1 cellular context compared by ENCODE assay signal in the genomic region with DNA sequence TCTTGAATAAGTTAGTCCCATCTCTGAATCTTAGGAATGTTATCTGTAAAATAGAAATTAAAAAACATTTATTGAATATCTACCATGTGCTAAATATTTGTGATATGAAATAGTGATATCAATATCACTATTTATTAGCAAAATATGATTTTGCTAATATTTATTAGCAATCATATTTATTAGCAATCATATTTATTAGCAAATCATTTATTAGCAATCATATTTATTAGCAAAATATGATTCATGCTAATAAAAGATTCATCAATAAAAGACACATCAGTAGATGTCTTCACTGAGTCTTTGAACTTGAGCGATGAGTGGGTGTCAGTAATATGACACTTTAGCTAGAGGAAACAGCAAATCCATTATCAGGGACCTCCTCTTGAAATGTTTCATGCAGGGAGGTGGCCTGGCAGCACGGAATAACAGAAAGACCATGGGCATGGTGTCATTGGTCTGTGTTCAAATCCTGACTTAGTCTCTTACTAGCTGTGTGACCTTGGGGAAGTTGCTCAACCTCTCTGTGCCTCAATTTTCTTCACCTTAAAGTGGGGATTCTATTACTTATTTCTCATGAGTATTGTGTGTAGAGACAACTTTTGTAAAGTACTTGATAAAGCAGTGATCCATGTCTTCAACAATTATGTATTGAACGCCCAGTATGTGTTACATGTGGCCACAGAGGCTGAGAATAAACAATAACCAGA.
TF ChIP-seq lines count a peak whose summit lies in the region.

No MANE protein-coding gene starts in this region.

TF ChIP-seq in K562, 482 proteins besides CTCF, POLR2A, EP300 and RAD21 (continued from another document):
- no peak for TF ChIP-seq ZBTB40 (IDR thresholded peaks at IDR 0.05)
- TF ChIP-seq ZBTB40 (CRISPR knock-in tag; IDR thresholded peaks at IDR 0.05) = no peak
- no peak for TF ChIP-seq TBP (optimal IDR thresholded peaks at IDR 0.05; ENCODE audit: low read depth, low read length)
- TF ChIP-seq CTBP1 (IDR thresholded peaks at IDR 0.05; ENCODE audit: borderline replicate concordance) = no peak
- no peak for TF ChIP-seq CREB1 (IDR thresholded peaks at IDR 0.05)
- no peak for TF ChIP-seq CREB1 (CRISPR knock-in tag; IDR thresholded peaks at IDR 0.05)
- TF ChIP-seq TAL1 (IDR thresholded peaks at IDR 0.05) = no peak
- no peak for TF ChIP-seq U2AF2 (optimal IDR thresholded peaks at IDR 0.05; ENCODE audit: low read depth, low read length)
- no peak for TF ChIP-seq RBM14 (IDR thresholded peaks at IDR 0.05; ENCODE audit: borderline replicate concordance, insufficient read depth, low read depth, low read length)
- TF ChIP-seq DPF2 (IDR thresholded peaks at IDR 0.05) = no peak
- TF ChIP-seq ETV6 (IDR thresholded peaks at IDR 0.05; ENCODE audit: borderline replicate concordance in 1 of 2, low read depth in 2 of 2, low read length in 1 of 2) = no peak
- peak; percentile 76; the same call in 1 of the 2 replicates for TF ChIP-seq ETV6 (CRISPR knock-in tag; IDR thresholded peaks at IDR 0.05; ENCODE audit: borderline replicate concordance)
- no peak for TF ChIP-seq RNF2 (IDR thresholded peaks at IDR 0.05)
- no peak for TF ChIP-seq POLR2AphosphoS2 (IDR thresholded peaks at IDR 0.05; ENCODE audit: low read length)
- no peak for TF ChIP-seq ZNF512 (tag; IDR thresholded peaks at IDR 0.05)
- TF ChIP-seq JUN (IDR thresholded peaks at IDR 0.05; ENCODE audit: borderline replicate concordance, low read depth, low read length) = no peak
- TF ChIP-seq JUN (CRISPR knock-in tag; IDR thresholded peaks at IDR 0.05; ENCODE audit: borderline replicate concordance) = no peak
- TF ChIP-seq ZNF184 (CRISPR knock-in tag; IDR thresholded peaks at IDR 0.05) = no peak
- TF ChIP-seq ZKSCAN3 (CRISPR knock-in tag; IDR thresholded peaks at IDR 0.05) = no peak
- TF ChIP-seq ZNF212 (CRISPR knock-in tag; IDR thresholded peaks at IDR 0.05) = no peak
- TF ChIP-seq RBM25 (IDR thresholded peaks at IDR 0.05; ENCODE audit: low read depth, low read length, severe bottlenecking) = peak; percentile 96
- TF ChIP-seq MCM7 (IDR thresholded peaks at IDR 0.05) = peak in 1 of 2 experiments; percentile 55; a peak in 1 of 4 replicates
- TF ChIP-seq, protein P1, sequence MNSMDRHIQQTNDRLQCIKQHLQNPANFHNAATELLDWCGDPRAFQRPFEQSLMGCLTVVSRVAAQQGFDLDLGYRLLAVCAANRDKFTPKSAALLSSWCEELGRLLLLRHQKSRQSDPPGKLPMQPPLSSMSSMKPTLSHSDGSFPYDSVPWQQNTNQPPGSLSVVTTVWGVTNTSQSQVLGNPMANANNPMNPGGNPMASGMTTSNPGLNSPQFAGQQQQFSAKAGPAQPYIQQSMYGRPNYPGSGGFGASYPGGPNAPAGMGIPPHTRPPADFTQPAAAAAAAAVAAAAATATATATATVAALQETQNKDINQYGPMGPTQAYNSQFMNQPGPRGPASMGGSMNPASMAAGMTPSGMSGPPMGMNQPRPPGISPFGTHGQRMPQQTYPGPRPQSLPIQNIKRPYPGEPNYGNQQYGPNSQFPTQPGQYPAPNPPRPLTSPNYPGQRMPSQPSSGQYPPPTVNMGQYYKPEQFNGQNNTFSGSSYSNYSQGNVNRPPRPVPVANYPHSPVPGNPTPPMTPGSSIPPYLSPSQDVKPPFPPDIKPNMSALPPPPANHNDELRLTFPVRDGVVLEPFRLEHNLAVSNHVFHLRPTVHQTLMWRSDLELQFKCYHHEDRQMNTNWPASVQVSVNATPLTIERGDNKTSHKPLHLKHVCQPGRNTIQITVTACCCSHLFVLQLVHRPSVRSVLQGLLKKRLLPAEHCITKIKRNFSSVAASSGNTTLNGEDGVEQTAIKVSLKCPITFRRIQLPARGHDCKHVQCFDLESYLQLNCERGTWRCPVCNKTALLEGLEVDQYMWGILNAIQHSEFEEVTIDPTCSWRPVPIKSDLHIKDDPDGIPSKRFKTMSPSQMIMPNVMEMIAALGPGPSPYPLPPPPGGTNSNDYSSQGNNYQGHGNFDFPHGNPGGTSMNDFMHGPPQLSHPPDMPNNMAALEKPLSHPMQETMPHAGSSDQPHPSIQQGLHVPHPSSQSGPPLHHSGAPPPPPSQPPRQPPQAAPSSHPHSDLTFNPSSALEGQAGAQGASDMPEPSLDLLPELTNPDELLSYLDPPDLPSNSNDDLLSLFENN (IDR thresholded peaks at IDR 0.05; ENCODE audit: low read depth in 2 of 2, low read length in 2 of 2) = no peak
- TF ChIP-seq PHTF2 (CRISPR knock-in tag; IDR thresholded peaks at IDR 0.05) = no peak
- TF ChIP-seq HBP1 (CRISPR knock-in tag; IDR thresholded peaks at IDR 0.05) = no peak
- no peak for TF ChIP-seq SIN3A (IDR thresholded peaks at IDR 0.05; ENCODE audit: borderline replicate concordance in 2 of 2, control insufficient read depth in 1 of 2, low read depth in 2 of 2, low read length in 2 of 2)
- peak; percentile 97 for TF ChIP-seq DACH1 (IDR thresholded peaks at IDR 0.05; ENCODE audit: partially characterized antibody)
- no peak for TF ChIP-seq STAG1 (CRISPR knock-in tag; IDR thresholded peaks at IDR 0.05; ENCODE audit: borderline replicate concordance)
- TF ChIP-seq RBM22 (IDR thresholded peaks at IDR 0.05; ENCODE audit: low read depth, low read length, poor library complexity, severe bottlenecking) = no peak
- TF ChIP-seq CREM (IDR thresholded peaks at IDR 0.05; ENCODE audit: low read depth) = no peak
- TF ChIP-seq ELF4 (CRISPR knock-in tag; IDR thresholded peaks at IDR 0.05) = no peak
- no peak for TF ChIP-seq LEF1 (IDR thresholded peaks at IDR 0.05)
- no peak for TF ChIP-seq OTX1 (CRISPR knock-in tag; IDR thresholded peaks at IDR 0.05)
- no peak for TF ChIP-seq GABPA (tag; conservative IDR thresholded peaks at IDR 0.05; ENCODE audit: low read depth)
- peak; percentile 37; the same call in 1 of the 2 replicates for TF ChIP-seq BCOR (IDR thresholded peaks at IDR 0.05)
- TF ChIP-seq PYGO2 (tag; IDR thresholded peaks at IDR 0.05) = no peak
- TF ChIP-seq HNRNPL (IDR thresholded peaks at IDR 0.05; ENCODE audit: low read depth, low read length) = no peak
- TF ChIP-seq, protein P2, sequence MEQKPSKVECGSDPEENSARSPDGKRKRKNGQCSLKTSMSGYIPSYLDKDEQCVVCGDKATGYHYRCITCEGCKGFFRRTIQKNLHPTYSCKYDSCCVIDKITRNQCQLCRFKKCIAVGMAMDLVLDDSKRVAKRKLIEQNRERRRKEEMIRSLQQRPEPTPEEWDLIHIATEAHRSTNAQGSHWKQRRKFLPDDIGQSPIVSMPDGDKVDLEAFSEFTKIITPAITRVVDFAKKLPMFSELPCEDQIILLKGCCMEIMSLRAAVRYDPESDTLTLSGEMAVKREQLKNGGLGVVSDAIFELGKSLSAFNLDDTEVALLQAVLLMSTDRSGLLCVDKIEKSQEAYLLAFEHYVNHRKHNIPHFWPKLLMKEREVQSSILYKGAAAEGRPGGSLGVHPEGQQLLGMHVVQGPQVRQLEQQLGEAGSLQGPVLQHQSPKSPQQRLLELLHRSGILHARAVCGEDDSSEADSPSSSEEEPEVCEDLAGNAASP (IDR thresholded peaks at IDR 0.05) = no peak
- no peak for TF ChIP-seq ZNF431 (CRISPR knock-in tag; IDR thresholded peaks at IDR 0.05)
- no peak for TF ChIP-seq SNRNP70 (optimal IDR thresholded peaks at IDR 0.05; ENCODE audit: low read depth, low read length)
- TF ChIP-seq SIX5 (IDR thresholded peaks at IDR 0.05; ENCODE audit: borderline replicate concordance in 1 of 2, insufficient read depth in 1 of 2, low read depth in 1 of 2, low read length in 2 of 2) = no peak
- no peak for TF ChIP-seq PHB (CRISPR knock-in tag; IDR thresholded peaks at IDR 0.05)
- no peak for TF ChIP-seq RBM39 (optimal IDR thresholded peaks at IDR 0.05; ENCODE audit: low read depth, low read length)
- TF ChIP-seq, protein P3, sequence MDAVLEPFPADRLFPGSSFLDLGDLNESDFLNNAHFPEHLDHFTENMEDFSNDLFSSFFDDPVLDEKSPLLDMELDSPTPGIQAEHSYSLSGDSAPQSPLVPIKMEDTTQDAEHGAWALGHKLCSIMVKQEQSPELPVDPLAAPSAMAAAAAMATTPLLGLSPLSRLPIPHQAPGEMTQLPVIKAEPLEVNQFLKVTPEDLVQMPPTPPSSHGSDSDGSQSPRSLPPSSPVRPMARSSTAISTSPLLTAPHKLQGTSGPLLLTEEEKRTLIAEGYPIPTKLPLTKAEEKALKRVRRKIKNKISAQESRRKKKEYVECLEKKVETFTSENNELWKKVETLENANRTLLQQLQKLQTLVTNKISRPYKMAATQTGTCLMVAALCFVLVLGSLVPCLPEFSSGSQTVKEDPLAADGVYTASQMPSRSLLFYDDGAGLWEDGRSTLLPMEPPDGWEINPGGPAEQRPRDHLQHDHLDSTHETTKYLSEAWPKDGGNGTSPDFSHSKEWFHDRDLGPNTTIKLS (IDR thresholded peaks at IDR 0.05; ENCODE audit: borderline replicate concordance, low read depth) = no peak
- peak; percentile 80 for TF ChIP-seq ZFP36 (IDR thresholded peaks at IDR 0.05; ENCODE audit: low read depth, low read length, partially characterized antibody)
